In the genomic region with DNA sequence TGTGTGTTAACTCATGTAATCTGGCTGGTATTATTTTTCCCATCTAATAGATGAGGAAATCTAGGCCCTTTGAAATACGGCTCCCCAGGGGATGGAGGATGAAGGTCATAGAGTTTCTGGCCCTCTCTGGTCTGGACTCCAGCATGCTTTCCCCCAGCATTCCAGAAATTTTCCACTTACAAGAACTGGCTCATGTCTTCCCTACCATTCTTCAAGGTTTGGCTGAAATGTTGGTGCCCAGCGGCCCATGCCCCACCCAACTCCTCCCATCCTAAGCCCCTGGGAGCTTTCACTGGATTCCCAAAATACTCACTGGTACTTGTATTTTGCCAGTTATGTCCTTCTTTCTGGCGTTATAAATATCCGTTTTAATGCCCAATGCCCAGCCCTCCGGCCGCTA, we compare ENCODE assay signal across 17 cellular contexts.
"Had no signal": no experiment of that assay in that cellular context is flagged by ENCODE, and none has a peak within 500 bp of the region (broad histone marks: within the 10 kb centered on the region; RNA-seq: fewer than 3 reads in every experiment).

No MANE protein-coding gene starts in this region.

- H3K27ac ChIP-seq: hepatocyte, left lung, parathyroid adenoma, right lobe of liver, vagina had no signal

- H3K27me3 ChIP-seq: hepatocyte, right lobe of liver, vagina had no signal

- H3K9me3 ChIP-seq: right lobe of liver, vagina had no signal

- H3K4me1 ChIP-seq: left lung, parathyroid adenoma, right lobe of liver, vagina had no signal

- FAIRE-seq: frontal cortex, small intestine had no signal

- H3K4me3 ChIP-seq: hepatocyte, left lung, right lobe of liver, vagina had no signal

- H3K36me3 ChIP-seq: left lung, right lobe of liver, vagina had no signal

- DNase-seq: activated CD4-positive, alpha-beta T cell treated with anti-CD3 and anti-CD28 coated beads, Interleukin-2, amount 10 ng/mL, durations not matched to agents 7 days and 5 days; activated CD8-positive, alpha-beta memory T cell treated with anti-CD3 and anti-CD28 coated beads, Interleukin-2, amount 10 ng/mL, durations not matched to agents 7 days and 5 days; activated effector memory CD4-positive, alpha-beta T cell treated with anti-CD3 and anti-CD28 coated beads, Interleukin-2, amount 50 U/mL, for 16 hours; activated naive CD4-positive, alpha-beta T cell treated with anti-CD3 and anti-CD28 coated beads, Interleukin-2, amount 10 ng/mL, durations not matched to agents 7 days and 5 days; activated T-cell treated with anti-CD3 and anti-CD28 coated beads for 4 hours; amygdala; glutamatergic neuron; immature natural killer cell; left lung; nephron progenitor cell; right lobe of liver; small intestine; stimulated activated CD8-positive, alpha-beta memory T cell treated with anti-CD3 and anti-CD28 coated beads, Interleukin-4, amount 100 ng/mL, for 48 hours had no signal
